In the genomic region with DNA sequence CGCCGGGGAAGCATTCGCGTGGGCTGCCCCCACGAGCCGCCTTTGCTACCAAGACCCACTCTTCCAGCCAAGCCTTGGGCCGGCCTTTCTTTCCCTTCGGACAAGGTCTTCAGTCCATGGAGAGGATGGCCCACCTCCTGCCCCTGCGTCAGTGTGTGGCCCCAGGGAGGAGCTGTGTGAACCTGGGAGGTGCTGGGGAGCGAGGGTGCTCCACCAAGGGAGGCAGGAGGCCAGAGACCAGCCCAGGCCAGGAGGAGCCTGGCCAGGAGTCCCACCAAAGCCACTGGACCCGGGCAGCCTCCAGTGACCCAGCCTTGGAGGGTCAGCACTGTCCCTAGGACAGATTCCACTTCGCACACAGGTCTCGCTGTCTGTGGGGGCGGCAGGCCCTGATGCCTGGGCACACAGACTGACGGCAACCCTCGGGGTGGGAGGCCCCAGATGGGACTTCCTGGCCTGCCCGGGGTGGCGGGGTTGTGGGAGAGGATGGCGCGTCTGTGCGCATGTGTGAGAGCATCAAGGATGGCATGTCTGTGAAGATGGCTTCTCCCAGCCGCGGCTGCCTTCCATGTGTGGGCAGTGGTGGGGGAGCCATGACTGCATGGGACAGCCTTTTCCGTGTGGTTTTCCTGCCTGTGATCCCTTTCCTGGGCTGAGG, we compare ENCODE assay signal across 21 cellular contexts.
"Had no signal": no experiment of that assay in that cellular context is flagged by ENCODE, and none has a peak within 500 bp of the region (broad histone marks: within the 10 kb centered on the region; RNA-seq: fewer than 3 reads in every experiment).

No MANE protein-coding gene starts in this region.

- H3K9ac ChIP-seq: parathyroid adenoma had no signal

- H3K27ac ChIP-seq: esophagus muscularis mucosa, gastroesophageal sphincter, heart left ventricle, neutrophil, parathyroid adenoma, stomach had no signal

- H3K27ac Mint-ChIP-seq: activated CD4-positive, alpha-beta T cell treated with anti-CD3 and anti-CD28 coated beads, Interleukin-2, amount 10 ng/mL, durations not matched to agents 7 days and 5 days; brain; dendritic cell treated with granulocyte-macrophage colony-stimulating factor and Interleukin-4, amounts not matched to agents 40 ng/mL and 50 ng/mL, for 4 days; immature natural killer cell; natural killer cell; type B pancreatic cell had no signal

- H3K9me3 ChIP-seq: esophagus muscularis mucosa, gastroesophageal sphincter, heart left ventricle, neutrophil, stomach had no signal

- H3K36me3 Mint-ChIP-seq: brain, immature natural killer cell, natural killer cell, type B pancreatic cell had no signal

- H2AFZ ChIP-seq: parathyroid adenoma had no signal

- H3K4me3 Mint-ChIP-seq: activated CD4-positive, alpha-beta T cell treated with anti-CD3 and anti-CD28 coated beads, Interleukin-2, amount 10 ng/mL, durations not matched to agents 7 days and 5 days; activated naive CD8-positive, alpha-beta T cell treated with anti-CD3 and anti-CD28 coated beads, Interleukin-2, amount 50 U/mL, for 24 hours; brain; central memory CD8-positive, alpha-beta T cell; dendritic cell treated with granulocyte-macrophage colony-stimulating factor and Interleukin-4, amounts not matched to agents 40 ng/mL and 50 ng/mL, for 4 days; immature natural killer cell had no signal

- H3K9me3 Mint-ChIP-seq: activated CD4-positive, alpha-beta T cell treated with anti-CD3 and anti-CD28 coated beads, Interleukin-2, amount 10 ng/mL, durations not matched to agents 7 days and 5 days; activated naive CD8-positive, alpha-beta T cell treated with anti-CD3 and anti-CD28 coated beads, Interleukin-2, amount 50 U/mL, for 24 hours; central memory CD8-positive, alpha-beta T cell; dendritic cell treated with granulocyte-macrophage colony-stimulating factor and Interleukin-4, amounts not matched to agents 40 ng/mL and 50 ng/mL, for 4 days; immature natural killer cell; natural killer cell; type B pancreatic cell had no signal

- H3K4me3 ChIP-seq: esophagus muscularis mucosa, gastroesophageal sphincter, heart left ventricle, stomach had no signal

- H3K36me3 ChIP-seq: esophagus muscularis mucosa, gastroesophageal sphincter, heart left ventricle, neutrophil, stomach had no signal

- H3K79me2 ChIP-seq: parathyroid adenoma had no signal

- H3K4me1 ChIP-seq: parathyroid adenoma had no signal

- ATAC-seq: activated naive CD8-positive, alpha-beta T cell treated with anti-CD3 and anti-CD28 coated beads, Interleukin-2, amount 50 U/mL, for 24 hours; gastroesophageal sphincter; heart left ventricle; natural killer cell had no signal

- DNase-seq: activated CD4-positive, alpha-beta T cell treated with anti-CD3 and anti-CD28 coated beads, Interleukin-2, amount 10 ng/mL, durations not matched to agents 7 days and 5 days; activated CD4-positive, CD25-positive, alpha-beta regulatory T cell; activated CD8-positive, alpha-beta memory T cell treated with anti-CD3 and anti-CD28 coated beads, Interleukin-2, amount 50 U/mL, for 4 hours; activated naive CD4-positive, alpha-beta T cell treated with Interleukin-2 at 50 U/mL for 16 hours; activated naive CD8-positive, alpha-beta T cell treated with anti-CD3 and anti-CD28 coated beads, Interleukin-2, amount 50 U/mL, for 24 hours; anterior cingulate cortex; effector CD8-positive, alpha-beta T cell; immature natural killer cell; natural killer cell; stomach; T-helper 1 cell; T-helper 9 cell had no signal
